In the genomic region with DNA sequence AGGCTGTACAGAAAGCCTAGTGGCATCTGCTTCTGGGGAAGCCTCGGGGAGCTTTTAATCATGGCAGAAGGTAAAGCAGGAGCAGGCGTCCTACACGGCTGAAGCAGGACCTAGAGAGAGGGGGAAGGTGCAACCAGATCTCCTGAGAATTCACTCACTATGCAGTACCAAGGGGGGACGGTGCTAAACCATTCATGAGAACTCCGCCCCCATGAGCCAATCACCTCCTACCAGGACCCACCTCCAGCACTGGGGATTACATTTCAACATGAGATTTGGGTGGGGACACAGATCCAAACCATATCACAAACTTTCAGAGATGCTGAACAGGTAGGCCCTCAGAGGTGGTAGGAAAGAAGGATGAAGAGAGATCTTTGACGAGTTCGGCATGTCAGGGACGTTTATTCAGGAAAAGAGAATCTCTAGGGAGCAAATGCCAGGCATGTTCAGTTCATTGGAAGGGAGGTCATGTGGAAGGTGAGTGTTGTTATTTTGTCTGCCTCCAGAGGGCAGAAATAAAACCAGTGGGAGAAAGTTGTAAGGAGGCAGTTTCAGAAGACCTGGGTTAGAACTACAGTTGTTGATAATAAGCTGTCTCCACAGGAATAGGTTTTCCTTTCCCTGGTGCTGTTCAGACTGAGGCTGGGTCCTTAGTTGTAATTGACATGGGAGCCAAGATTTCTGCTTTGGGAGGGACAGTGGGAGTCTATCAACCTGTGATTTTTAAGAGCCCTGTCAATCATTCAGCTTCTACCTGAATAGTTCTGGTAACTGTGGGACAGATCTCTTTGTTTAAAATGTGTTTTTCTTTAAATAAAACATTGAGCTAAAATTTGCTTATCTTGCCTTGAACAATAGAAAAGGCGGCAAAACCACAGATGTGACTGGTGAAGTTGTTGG, we compare ENCODE assay signal across 8 cellular contexts. TPM values are rescaled to one million over a fixed set of nuclear protein-coding genes. Genes with fewer than 3 reads are reported as not detected.
DNase-seq lines count a peak whose midpoint lies in the region; ATAC-seq and TF ChIP-seq lines count a peak whose summit lies in the region.

No MANE protein-coding gene starts in this region.

- CTCF ChIA-PET in Panc1 (lab: Charles Lee): no interaction called here

- no peaks in the 10 kb centered on the region; the same call in 1 of the 2 replicates for H3K4me1 ChIP-seq in BE2C
- peaks cover 6% of the 10 kb centered on the region for H3K4me1 ChIP-seq in Panc1 (ENCODE audit: control insufficient read depth, insufficient read depth, low read length)
- peaks cover 5 to 23% (median 11%) of the 10 kb centered on the region in 6 donors for H3K4me1 ChIP-seq in spleen

- H3K27me3 ChIP-seq in BE2C (no peaks in the 10 kb centered on the region), Panc1 (ENCODE audit: control insufficient read depth, insufficient read depth, low read length) (no peaks in the 10 kb centered on the region), spleen (replicated peaks in 1 of 7) (peaks cover 0 to under 1% (median 0%) of the 10 kb centered on the region in 7 donors)

- 80 to 90% (median 82%) methylated on average over 9 of the region's 9 CpGs for WGBS in spleen, 5 donors

- no TSS peak for BruUV-seq in Panc1 (replicated peaks; lab: Mats Ljungman, UMichigan)

- TF ChIP-seq CTCF in BE2C (IDR thresholded peaks at IDR 0.05; ENCODE audit: low read depth, low read length) (peak; percentile 69), GM12875 (IDR thresholded peaks at IDR 0.05; ENCODE audit: borderline replicate concordance, insufficient read depth, low read depth, low read length) (peak; percentile 27; the same call in 1 of the 2 replicates), Panc1 (IDR thresholded peaks at IDR 0.05) (peak; percentile 70), foreskin fibroblast (IDR thresholded peaks at IDR 0.05; ENCODE audit: low read depth, low read length) (peak; percentile 32), spleen (IDR thresholded peaks at IDR 0.05 in 8 of 11, conservative IDR thresholded peaks at IDR 0.05 in 3 of 11) (peak; percentile 29 to 66 (median 55))

- in situ Hi-C loops in Panc1 (cut with HindIII; ENCODE audit: low pct_unique_long_range_greater_than_20kb, low sequenced_read_pairs): no loop called here

- no peak for TF ChIP-seq POLR2A in spleen (IDR thresholded peaks at IDR 0.05)

- ATAC-seq in Panc1: no peak
- no peak for ATAC-seq in HG02798 (IDR thresholded peaks at IDR 0.05; ENCODE audit: poor library complexity, unreplicated experiment)
- ATAC-seq in GM18498 (IDR thresholded peaks at IDR 0.05; ENCODE audit: unreplicated experiment): no peak
- ATAC-seq in GM19452 (IDR thresholded peaks at IDR 0.05; ENCODE audit: unreplicated experiment): no peak

- H3K36me3 ChIP-seq in BE2C (no peaks in the 10 kb centered on the region), Panc1 (ENCODE audit: control insufficient read depth, insufficient read depth, low read length) (no peaks in the 10 kb centered on the region; the same call in 1 of the 2 replicates), spleen (no peaks in the 10 kb centered on the region)

- H3K9me3 ChIP-seq in BE2C (no peaks in the 10 kb centered on the region), Panc1 (ENCODE audit: control insufficient read depth, insufficient read depth, low read depth, low read length) (no peaks in the 10 kb centered on the region), spleen (no peaks in the 10 kb centered on the region)

- DNase-seq in BE2C (peak; percentile 46), Panc1 (ENCODE audit: low read depth, low spot score) (no peak), foreskin fibroblast (peak in 1 of 2 donors; percentile 53), spleen (no peak)

- intact Hi-C loops in Panc1 (cut with micrococcal nuclease; ENCODE audit: unreplicated experiment): no loop called here
- intact Hi-C loops in spleen (cut with DNase I; ENCODE audit: low total_unique reads): loop anchor here (10.0 kb wide), 1 partner anchor 290 kb away; no protein-coding TSS in a partner anchor

- POLR2A ChIA-PET in Panc1 (lab: Charles Lee): no interaction called here

- H3K27ac ChIP-seq in Panc1 (ENCODE audit: low read length): no peak overlapping the region
- no peak overlapping the region for H3K27ac ChIP-seq in spleen

- H3K4me3 ChIP-seq in BE2C (ENCODE audit: low read depth, low read length): peak overlapping the region; percentile 26; the same call in 1 of the 2 replicates
- no peak overlapping the region for H3K4me3 ChIP-seq in GM12875 (ENCODE audit: low read depth, low read length)
- no peak overlapping the region for H3K4me3 ChIP-seq in Panc1 (ENCODE audit: low read depth in 2 of 2, low read length in 2 of 2)
- no peak overlapping the region for H3K4me3 ChIP-seq in foreskin fibroblast (ENCODE audit: low read depth in 1 of 2, low read length in 2 of 2)
- no peak overlapping the region for H3K4me3 ChIP-seq in spleen

RNA-seq across cellular contexts. Expression of a gene that starts 4.3 kb away (rescaled TPM):
- 12.6 TPM for polyA plus RNA-seq in BE2C (2012; ENCODE audit: insufficient read depth, insufficient read length, low read depth)
- total RNA-seq in Panc1 (2021; ENCODE audit: unreplicated experiment): 173 TPM
- 49.1 TPM for polyA plus RNA-seq in Panc1 (2012; ENCODE audit: insufficient read length)
- 100 to 1,000 TPM in 6 of 7 donors, 10 to 100 TPM in 1; 88.8 to 149 (median 110) TPM for total RNA-seq in spleen
- 1 to 10 TPM; 3.1 to 9.1 (median 4.5) TPM for polyA plus RNA-seq in spleen
